ENCODE assay signal across 9 cellular contexts in the genomic region with DNA sequence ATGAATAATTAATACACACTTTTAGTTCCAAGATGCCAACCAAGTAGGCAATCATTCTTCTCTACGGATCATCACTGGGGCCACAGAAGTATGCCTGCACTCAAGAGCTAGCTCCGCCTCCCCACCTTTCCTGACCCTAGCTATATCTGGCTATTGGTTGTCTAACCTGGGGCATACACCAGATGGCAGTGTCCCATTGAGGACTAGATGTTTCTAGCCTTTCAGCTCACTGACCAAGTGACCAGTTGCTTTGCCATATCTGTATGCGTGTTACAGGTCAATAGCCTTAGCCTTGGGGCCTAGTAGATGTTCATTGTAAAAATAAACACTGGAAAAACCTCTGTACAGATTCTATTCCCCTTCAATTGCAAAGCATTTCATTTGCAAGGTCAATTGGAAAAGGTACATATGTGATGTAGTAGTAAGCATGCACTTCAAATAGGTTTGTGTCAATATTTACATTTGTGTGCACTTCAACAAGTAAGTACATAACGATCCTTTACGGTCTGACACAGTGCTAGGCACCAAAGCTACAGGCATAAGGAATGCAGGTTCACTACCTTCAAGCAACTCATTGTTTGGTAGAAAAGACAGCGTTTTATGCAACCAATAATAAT.
DNase-seq lines count a peak whose midpoint lies in the region; ATAC-seq, FAIRE-seq and TF ChIP-seq lines count a peak whose summit lies in the region.
"Had no signal": no experiment of that assay in that cellular context is flagged by ENCODE, and none has a peak within 500 bp of the region (broad histone marks: within the 10 kb centered on the region; RNA-seq: fewer than 3 reads in every experiment).

No MANE protein-coding gene starts in this region.

- H3K4me2 ChIP-seq in astrocyte (ENCODE audit: low read length), result no peak overlapping the region

- H3K27me3 Mint-ChIP-seq in astrocyte (ENCODE audit: low read depth, unreplicated experiment), result no peaks in the 10 kb centered on the region
- H3K27me3 Mint-ChIP-seq in activated CD4-positive, alpha-beta memory T cell treated with anti-CD3 and anti-CD28 coated beads for 36 hours, result no peaks in the 10 kb centered on the region

- H3K79me2 ChIP-seq in astrocyte (ENCODE audit: insufficient read depth, low read length), result no peaks in the 10 kb centered on the region

- FAIRE-seq in astrocyte (lab: Jason Lieb, UNC), result no peak
- FAIRE-seq: TTC549 had no signal

- H2AFZ ChIP-seq in astrocyte (ENCODE audit: low read depth, low read length), result no peak overlapping the region

- peak; percentile 96 for ATAC-seq in left lobe of liver
- no peak for ATAC-seq in GM21367 (IDR thresholded peaks at IDR 0.05; ENCODE audit: unreplicated experiment)

- POLR2A ChIA-PET in activated CD4-positive, alpha-beta memory T cell treated with anti-CD3 and anti-CD28 coated beads for 36 hours (lab: Charles Lee), result no interaction called here

- no peak overlapping the region for H3K27ac ChIP-seq in C4-2B
- no peak overlapping the region for H3K27ac ChIP-seq in astrocyte (ENCODE audit: low read depth, low read length)
- no peak overlapping the region for H3K27ac ChIP-seq in tibial nerve

- intact Hi-C loops in activated CD4-positive, alpha-beta memory T cell treated with anti-CD3 and anti-CD28 coated beads for 36 hours (cut with micrococcal nuclease), result no loop called here

- H3K36me3 ChIP-seq in astrocyte (ENCODE audit: insufficient read depth, low read length) (no peaks in the 10 kb centered on the region), tibial nerve (no peaks in the 10 kb centered on the region)

- H3K9me3 ChIP-seq in astrocyte (ENCODE audit: insufficient read depth, low read depth, low read length), result no peaks in the 10 kb centered on the region
- no peaks in the 10 kb centered on the region for H3K9me3 ChIP-seq in tibial nerve

- H3K4me1 ChIP-seq in astrocyte (ENCODE audit: insufficient read depth, low read length) (peaks cover under 1% of the 10 kb centered on the region), tibial nerve (no peaks in the 10 kb centered on the region)

- no peaks in the 10 kb centered on the region for H4K20me1 ChIP-seq in astrocyte (ENCODE audit: insufficient read depth, low read length)

- no peaks in the 10 kb centered on the region for H3K36me3 Mint-ChIP-seq in astrocyte (ENCODE audit: low read depth, unreplicated experiment)
- no peaks in the 10 kb centered on the region for H3K36me3 Mint-ChIP-seq in activated CD4-positive, alpha-beta memory T cell treated with anti-CD3 and anti-CD28 coated beads for 36 hours

- 70 to 72% methylated on average over 6 of the region's 6 CpGs for WGBS in tibial nerve, 2 donors

- no peak overlapping the region for H3K4me3 Mint-ChIP-seq in astrocyte (ENCODE audit: unreplicated experiment)
- no peak overlapping the region for H3K4me3 Mint-ChIP-seq in activated CD4-positive, alpha-beta memory T cell treated with anti-CD3 and anti-CD28 coated beads for 36 hours

- no peak for TF ChIP-seq EP300 in tibial nerve (IDR thresholded peaks at IDR 0.05)

- H3K9me3 Mint-ChIP-seq in astrocyte (ENCODE audit: unreplicated experiment), result no peaks in the 10 kb centered on the region
- no peaks in the 10 kb centered on the region for H3K9me3 Mint-ChIP-seq in activated CD4-positive, alpha-beta memory T cell treated with anti-CD3 and anti-CD28 coated beads for 36 hours

- H3K27me3 ChIP-seq in astrocyte (ENCODE audit: insufficient read depth, low read length), result no peaks in the 10 kb centered on the region
- H3K27me3 ChIP-seq in tibial nerve, result no peaks in the 10 kb centered on the region

- H3K4me1 Mint-ChIP-seq in astrocyte (ENCODE audit: low read depth, unreplicated experiment), result peaks cover 15% of the 10 kb centered on the region
- no peaks in the 10 kb centered on the region for H3K4me1 Mint-ChIP-seq in activated CD4-positive, alpha-beta memory T cell treated with anti-CD3 and anti-CD28 coated beads for 36 hours (ENCODE audit: low read depth)

- TF ChIP-seq CTCF in C4-2B (conservative IDR thresholded peaks at IDR 0.05) (peak; percentile 63), astrocyte (IDR thresholded peaks at IDR 0.05; ENCODE audit: insufficient read depth, low read depth, low read length) (peak; percentile 4), tibial nerve (IDR thresholded peaks at IDR 0.05) (no peak)

- no peak overlapping the region for H3K9ac ChIP-seq in astrocyte (ENCODE audit: low read length)

- DNase-seq in HT1080 (ENCODE audit: low read depth) (peak; percentile 15), astrocyte (ENCODE audit: low read depth) (no peak), left lobe of liver (ENCODE audit: low spot score) (peak; percentile 44), tibial nerve (ENCODE audit: low spot score in 2 of 2) (no peak), dermis blood vessel endothelial cell (no peak)
- DNase-seq in activated CD4-positive, alpha-beta memory T cell treated with anti-CD3 and anti-CD28 coated beads for 36 hours, result no peak

- H3K27ac Mint-ChIP-seq in astrocyte (ENCODE audit: unreplicated experiment), result no peak overlapping the region
- no peak overlapping the region for H3K27ac Mint-ChIP-seq in activated CD4-positive, alpha-beta memory T cell treated with anti-CD3 and anti-CD28 coated beads for 36 hours

- no peak for TF ChIP-seq POLR2A in tibial nerve (IDR thresholded peaks at IDR 0.05)

- no peak overlapping the region for H3K4me3 ChIP-seq in astrocyte (ENCODE audit: insufficient read depth, low read depth, low read length)
- no peak overlapping the region for H3K4me3 ChIP-seq in tibial nerve

- CTCF ChIA-PET in activated CD4-positive, alpha-beta memory T cell treated with anti-CD3 and anti-CD28 coated beads for 36 hours (lab: Charles Lee), result no interaction called here

Comparison
In these comparisons a context has a peak if more than half of its experiments do, and no peak if none do; other contexts are left out.
1. CTCF ChIP-seq: peak in C4-2B (single experiment) and astrocyte (single experiment); none in tibial nerve (0 of 5).
2. DNase-seq: peak in HT1080 (single experiment) and left lobe of liver (single experiment); none in astrocyte (single experiment), activated CD4-positive, alpha-beta memory T cell treated with anti-CD3 and anti-CD28 coated beads for 36 hours (single experiment), tibial nerve (0 of 2) and dermis blood vessel endothelial cell (single experiment).